ENCODE assay signal across 1 cellular context in genomic region chr16:30377812-30378235, GRCh38.
A peak's percentile ranks its signal among the peaks of the same experiment; 100 is the strongest.
TF ChIP-seq lines count a peak whose summit lies in the region.

No MANE protein-coding gene starts in this region.

TF ChIP-seq in SK-N-SH, 30 proteins besides CTCF, POLR2A, EP300 and RAD21 (continued from another document):
- TF ChIP-seq, protein P1, sequence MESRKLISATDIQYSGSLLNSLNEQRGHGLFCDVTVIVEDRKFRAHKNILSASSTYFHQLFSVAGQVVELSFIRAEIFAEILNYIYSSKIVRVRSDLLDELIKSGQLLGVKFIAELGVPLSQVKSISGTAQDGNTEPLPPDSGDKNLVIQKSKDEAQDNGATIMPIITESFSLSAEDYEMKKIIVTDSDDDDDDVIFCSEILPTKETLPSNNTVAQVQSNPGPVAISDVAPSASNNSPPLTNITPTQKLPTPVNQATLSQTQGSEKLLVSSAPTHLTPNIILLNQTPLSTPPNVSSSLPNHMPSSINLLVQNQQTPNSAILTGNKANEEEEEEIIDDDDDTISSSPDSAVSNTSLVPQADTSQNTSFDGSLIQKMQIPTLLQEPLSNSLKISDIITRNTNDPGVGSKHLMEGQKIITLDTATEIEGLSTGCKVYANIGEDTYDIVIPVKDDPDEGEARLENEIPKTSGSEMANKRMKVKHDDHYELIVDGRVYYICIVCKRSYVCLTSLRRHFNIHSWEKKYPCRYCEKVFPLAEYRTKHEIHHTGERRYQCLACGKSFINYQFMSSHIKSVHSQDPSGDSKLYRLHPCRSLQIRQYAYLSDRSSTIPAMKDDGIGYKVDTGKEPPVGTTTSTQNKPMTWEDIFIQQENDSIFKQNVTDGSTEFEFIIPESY (IDR thresholded peaks at IDR 0.05; ENCODE audit: borderline replicate concordance, low read depth), result no peak
- TF ChIP-seq, protein P2, sequence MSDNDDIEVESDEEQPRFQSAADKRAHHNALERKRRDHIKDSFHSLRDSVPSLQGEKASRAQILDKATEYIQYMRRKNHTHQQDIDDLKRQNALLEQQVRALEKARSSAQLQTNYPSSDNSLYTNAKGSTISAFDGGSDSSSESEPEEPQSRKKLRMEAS (IDR thresholded peaks at IDR 0.05; ENCODE audit: low read depth), result peak; percentile 85
- TF ChIP-seq SIN3A (IDR thresholded peaks at IDR 0.05; ENCODE audit: borderline replicate concordance, low read depth, low read length) (no peak), FOSL2 (IDR thresholded peaks at IDR 0.05; ENCODE audit: borderline replicate concordance, low read depth) (no peak), FOXM1 (IDR thresholded peaks at IDR 0.05; ENCODE audit: low read depth) (peak; percentile 39; the same call in 1 of the 2 replicates), SMC3 (IDR thresholded peaks at IDR 0.05; ENCODE audit: low read depth, low read length) (no peak), MEF2A (IDR thresholded peaks at IDR 0.05; ENCODE audit: borderline replicate concordance, low read depth) (no peak), NRF1 (IDR thresholded peaks at IDR 0.05; ENCODE audit: low read depth, low read length) (no peak), RFX5 (IDR thresholded peaks at IDR 0.05; ENCODE audit: low read length) (no peak; the same call in 1 of the 2 replicates), RXRA (IDR thresholded peaks at IDR 0.05; ENCODE audit: borderline replicate concordance, low read depth) (no peak), ELF1 (IDR thresholded peaks at IDR 0.05) (peak; percentile 49; the same call in 1 of the 2 replicates), RCOR1 (IDR thresholded peaks at IDR 0.05; ENCODE audit: low read length) (0 out of 2 replicates have a peak, but pooled peaks have one; percentile 9), TEAD4 (IDR thresholded peaks at IDR 0.05; ENCODE audit: borderline replicate concordance, insufficient read depth) (no peak), FOXJ3 (CRISPR knock-in tag; IDR thresholded peaks at IDR 0.05) (peak; percentile 60; the same call in 1 of the 2 replicates), MXI1 (IDR thresholded peaks at IDR 0.05; ENCODE audit: low read depth, low read length) (peak; percentile 63; the same call in 1 of the 2 replicates), JUND (IDR thresholded peaks at IDR 0.05) (no peak), TAF1 (IDR thresholded peaks at IDR 0.05; ENCODE audit: borderline replicate concordance, low read depth, low read length) (no peak; the same call in 1 of the 2 replicates), GATA2 (CRISPR knock-in tag; IDR thresholded peaks at IDR 0.05) (peak; percentile 21), EZH2phosphoT487 (IDR thresholded peaks at IDR 0.05; ENCODE audit: borderline replicate concordance, low read depth) (no peak), REST (IDR thresholded peaks at IDR 0.05; ENCODE audit: low read depth, low read length) (no peak), TCF12 (IDR thresholded peaks at IDR 0.05) (peak; percentile 56; the same call in 1 of the 2 replicates), NFIC (IDR thresholded peaks at IDR 0.05; ENCODE audit: borderline replicate concordance) (no peak), USF1 (IDR thresholded peaks at IDR 0.05; ENCODE audit: borderline replicate concordance, low read depth) (no peak), GABPA (IDR thresholded peaks at IDR 0.05; ENCODE audit: low read depth) (no peak), YY1 (IDR thresholded peaks at IDR 0.05; ENCODE audit: low read depth) (peak; percentile 32; the same call in 1 of the 2 replicates), CHD2 (IDR thresholded peaks at IDR 0.05; ENCODE audit: low read length, partially characterized antibody) (peak; percentile 18)
- TF ChIP-seq, protein P3, sequence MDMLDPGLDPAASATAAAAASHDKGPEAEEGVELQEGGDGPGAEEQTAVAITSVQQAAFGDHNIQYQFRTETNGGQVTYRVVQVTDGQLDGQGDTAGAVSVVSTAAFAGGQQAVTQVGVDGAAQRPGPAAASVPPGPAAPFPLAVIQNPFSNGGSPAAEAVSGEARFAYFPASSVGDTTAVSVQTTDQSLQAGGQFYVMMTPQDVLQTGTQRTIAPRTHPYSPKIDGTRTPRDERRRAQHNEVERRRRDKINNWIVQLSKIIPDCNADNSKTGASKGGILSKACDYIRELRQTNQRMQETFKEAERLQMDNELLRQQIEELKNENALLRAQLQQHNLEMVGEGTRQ (IDR thresholded peaks at IDR 0.05; ENCODE audit: borderline replicate concordance, low read depth, low read length), result no peak
- TF ChIP-seq, protein P4, sequence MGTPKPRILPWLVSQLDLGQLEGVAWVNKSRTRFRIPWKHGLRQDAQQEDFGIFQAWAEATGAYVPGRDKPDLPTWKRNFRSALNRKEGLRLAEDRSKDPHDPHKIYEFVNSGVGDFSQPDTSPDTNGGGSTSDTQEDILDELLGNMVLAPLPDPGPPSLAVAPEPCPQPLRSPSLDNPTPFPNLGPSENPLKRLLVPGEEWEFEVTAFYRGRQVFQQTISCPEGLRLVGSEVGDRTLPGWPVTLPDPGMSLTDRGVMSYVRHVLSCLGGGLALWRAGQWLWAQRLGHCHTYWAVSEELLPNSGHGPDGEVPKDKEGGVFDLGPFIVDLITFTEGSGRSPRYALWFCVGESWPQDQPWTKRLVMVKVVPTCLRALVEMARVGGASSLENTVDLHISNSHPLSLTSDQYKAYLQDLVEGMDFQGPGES (IDR thresholded peaks at IDR 0.05; ENCODE audit: low read depth, low read length), result no peak
- TF ChIP-seq, protein P5, sequence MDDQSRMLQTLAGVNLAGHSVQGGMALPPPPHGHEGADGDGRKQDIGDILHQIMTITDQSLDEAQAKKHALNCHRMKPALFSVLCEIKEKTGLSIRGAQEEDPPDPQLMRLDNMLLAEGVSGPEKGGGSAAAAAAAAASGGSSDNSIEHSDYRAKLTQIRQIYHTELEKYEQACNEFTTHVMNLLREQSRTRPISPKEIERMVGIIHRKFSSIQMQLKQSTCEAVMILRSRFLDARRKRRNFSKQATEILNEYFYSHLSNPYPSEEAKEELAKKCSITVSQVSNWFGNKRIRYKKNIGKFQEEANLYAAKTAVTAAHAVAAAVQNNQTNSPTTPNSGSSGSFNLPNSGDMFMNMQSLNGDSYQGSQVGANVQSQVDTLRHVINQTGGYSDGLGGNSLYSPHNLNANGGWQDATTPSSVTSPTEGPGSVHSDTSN (IDR thresholded peaks at IDR 0.05), result no peak
